9 cellular contexts compared by ENCODE assay signal in the genomic region with DNA sequence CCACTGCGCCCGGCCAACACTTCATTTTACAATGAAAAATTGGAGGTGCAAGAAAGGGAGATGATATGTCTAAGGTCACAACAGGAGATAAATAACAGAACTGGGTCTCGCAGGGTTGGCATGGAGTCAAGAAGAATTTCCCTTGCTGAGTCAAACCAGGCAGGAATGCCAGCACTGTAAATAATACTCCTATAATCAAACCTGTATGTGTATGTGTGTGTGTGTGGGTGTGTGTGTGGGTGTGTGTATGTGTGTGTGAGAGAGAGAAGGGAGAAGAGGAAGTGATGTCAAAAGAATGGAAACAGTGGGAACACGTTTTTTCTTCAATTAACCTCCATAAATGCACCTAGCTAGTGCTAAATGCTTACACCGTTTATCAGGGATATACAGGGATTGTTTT.
A peak's percentile ranks its signal among the peaks of the same experiment; 100 is the strongest.
DNase-seq lines count a peak whose midpoint lies in the region; ATAC-seq and TF ChIP-seq lines count a peak whose summit lies in the region.
"Had no signal": no experiment of that assay in that cellular context is flagged by ENCODE, and none has a peak within 500 bp of the region (broad histone marks: within the 10 kb centered on the region; RNA-seq: fewer than 3 reads in every experiment).

No MANE protein-coding gene starts in this region.

- intact Hi-C loops in adrenal gland (cut with DNase I): no loop called here

- DNase-seq in COR-L47 (lab: John Stamatoyannopoulos, UW): peak; percentile 15
- DNase-seq in adrenal gland: peak; percentile 31 to 75 (median 53)
- peak; percentile 28 for DNase-seq in kidney epithelial cell (ENCODE audit: low read depth)
- DNase-seq in GDM1 (lab: John Stamatoyannopoulos, UW): no peak
- DNase-seq in SHP77 treated with DMSO at 0.1 percent for 48 hours (lab: John Stamatoyannopoulos, UW): no peak
- DNase-seq in GM10248 (ENCODE audit: extremely low spot score): no peak
- DNase-seq: activated naive CD8-positive, alpha-beta T cell treated with anti-CD3 and anti-CD28 coated beads, Interleukin-2, amount 10 ng/mL, durations not matched to agents 7 days and 5 days had no signal

- H3K9me3 ChIP-seq in HEK293 (ENCODE audit: control insufficient read depth, insufficient read depth, low read depth, low read length): no peaks in the 10 kb centered on the region
- H3K9me3 ChIP-seq in adrenal gland (replicated peaks in 1 of 3): no peaks in the 10 kb centered on the region

- CTCF ChIA-PET in HEK293 (lab: Yijun Ruan, JAX) (interaction anchor here (1.9 kb wide), 1 partner anchor 120 kb away, joined by 5 read pairs; no protein-coding TSS in a partner anchor), GM10248 (lab: Yijun Ruan, JAX) (interaction anchor here (1.7 kb wide), 1 partner anchor 445 kb away, joined by 5 read pairs; no protein-coding TSS in a partner anchor)

- H3K4me1 ChIP-seq in HEK293 (ENCODE audit: control insufficient read depth, insufficient read depth, low read length): no peaks in the 10 kb centered on the region
- H3K4me1 ChIP-seq in adrenal gland (replicated peaks in 1 of 2): no peaks in the 10 kb centered on the region

- 38 to 49% (median 43%) methylated on average over 5 of the region's 5 CpGs for WGBS in adrenal gland, 4 donors

- TF ChIP-seq POLR2A in adrenal gland (IDR thresholded peaks at IDR 0.05): no peak

- no peak overlapping the region for H3K4me3 ChIP-seq in HEK293 (ENCODE audit: low read depth, low read length)
- H3K4me3 ChIP-seq in adrenal gland: no peak overlapping the region
- no peak overlapping the region for H3K4me3 ChIP-seq in kidney epithelial cell (ENCODE audit: low read depth, low read length)

- POLR2A ChIA-PET in HEK293 (lab: Yijun Ruan, JAX) (no interaction called here), GM10248 (lab: Yijun Ruan, JAX) (no interaction called here)

- ATAC-seq in HG03196 (IDR thresholded peaks at IDR 0.05; ENCODE audit: unreplicated experiment): no peak

- TF ChIP-seq CTCF in HEK293 (tag by site-specific recombination; IDR thresholded peaks at IDR 0.05) (no peak), adrenal gland (IDR thresholded peaks at IDR 0.05) (no peak), kidney epithelial cell (IDR thresholded peaks at IDR 0.05; ENCODE audit: insufficient read depth, low read length, poor library complexity, severe bottlenecking) (no peak), GM10248 (IDR thresholded peaks at IDR 0.05; ENCODE audit: control extremely low read depth, extremely low read depth, low read depth, missing control alignments) (no peak)

- H3K36me3 ChIP-seq in HEK293 (ENCODE audit: control insufficient read depth in 2 of 2, insufficient read depth in 1 of 2, low read length in 2 of 2) (no peaks in the 10 kb centered on the region), adrenal gland (replicated peaks in 1 of 2) (no peaks in the 10 kb centered on the region), kidney epithelial cell (ENCODE audit: control insufficient read depth, insufficient read depth, low read length) (no peaks in the 10 kb centered on the region)

- H3K27ac ChIP-seq in HEK293 (ENCODE audit: extremely low read depth, low read depth, low read length) (no peak overlapping the region), adrenal gland (no peak overlapping the region)

- no peaks in the 10 kb centered on the region for H3K27me3 ChIP-seq in adrenal gland
- no peaks in the 10 kb centered on the region for H3K27me3 ChIP-seq in kidney epithelial cell (ENCODE audit: control insufficient read depth, insufficient read depth, low read length)

TF ChIP-seq in HEK293, 187 proteins besides CTCF, POLR2A, EP300 and RAD21 (continues in another document):
- TF ChIP-seq REPIN1 (tag by site-specific recombination; IDR thresholded peaks at IDR 0.05; ENCODE audit: low read depth) (no peak), ZNF529 (tag by site-specific recombination; IDR thresholded peaks at IDR 0.05; ENCODE audit: insufficient replicate concordance) (no peak), ZFP37 (tag by site-specific recombination; IDR thresholded peaks at IDR 0.05) (no peak), SP2 (tag by site-specific recombination; IDR thresholded peaks at IDR 0.05) (no peak), OVOL3 (tag by site-specific recombination; IDR thresholded peaks at IDR 0.05) (no peak), ZNF221 (tag by site-specific recombination; IDR thresholded peaks at IDR 0.05; ENCODE audit: borderline replicate concordance) (no peak), ZNF629 (tag by site-specific recombination; IDR thresholded peaks at IDR 0.05) (peak; percentile 77), ZNF133 (tag by site-specific recombination; IDR thresholded peaks at IDR 0.05) (no peak), ZNF555 (tag by site-specific recombination; conservative IDR thresholded peaks at IDR 0.05) (no peak), ZNF664 (tag by site-specific recombination; IDR thresholded peaks at IDR 0.05) (no peak), ZBTB20 (tag by site-specific recombination; IDR thresholded peaks at IDR 0.05) (no peak), ZNF514 (tag by site-specific recombination; IDR thresholded peaks at IDR 0.05) (no peak), ZNF112 (tag by site-specific recombination; IDR thresholded peaks at IDR 0.05) (no peak)
- TF ChIP-seq, protein P1, sequence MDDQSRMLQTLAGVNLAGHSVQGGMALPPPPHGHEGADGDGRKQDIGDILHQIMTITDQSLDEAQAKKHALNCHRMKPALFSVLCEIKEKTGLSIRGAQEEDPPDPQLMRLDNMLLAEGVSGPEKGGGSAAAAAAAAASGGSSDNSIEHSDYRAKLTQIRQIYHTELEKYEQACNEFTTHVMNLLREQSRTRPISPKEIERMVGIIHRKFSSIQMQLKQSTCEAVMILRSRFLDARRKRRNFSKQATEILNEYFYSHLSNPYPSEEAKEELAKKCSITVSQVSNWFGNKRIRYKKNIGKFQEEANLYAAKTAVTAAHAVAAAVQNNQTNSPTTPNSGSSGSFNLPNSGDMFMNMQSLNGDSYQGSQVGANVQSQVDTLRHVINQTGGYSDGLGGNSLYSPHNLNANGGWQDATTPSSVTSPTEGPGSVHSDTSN (CRISPR knock-in tag; IDR thresholded peaks at IDR 0.05): no peak
- TF ChIP-seq, protein P2, sequence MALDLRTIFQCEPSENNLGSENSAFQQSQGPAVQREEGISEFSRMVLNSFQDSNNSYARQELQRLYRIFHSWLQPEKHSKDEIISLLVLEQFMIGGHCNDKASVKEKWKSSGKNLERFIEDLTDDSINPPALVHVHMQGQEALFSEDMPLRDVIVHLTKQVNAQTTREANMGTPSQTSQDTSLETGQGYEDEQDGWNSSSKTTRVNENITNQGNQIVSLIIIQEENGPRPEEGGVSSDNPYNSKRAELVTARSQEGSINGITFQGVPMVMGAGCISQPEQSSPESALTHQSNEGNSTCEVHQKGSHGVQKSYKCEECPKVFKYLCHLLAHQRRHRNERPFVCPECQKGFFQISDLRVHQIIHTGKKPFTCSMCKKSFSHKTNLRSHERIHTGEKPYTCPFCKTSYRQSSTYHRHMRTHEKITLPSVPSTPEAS (tag by site-specific recombination; IDR thresholded peaks at IDR 0.05): peak; percentile 72
- TF ChIP-seq, protein P3, sequence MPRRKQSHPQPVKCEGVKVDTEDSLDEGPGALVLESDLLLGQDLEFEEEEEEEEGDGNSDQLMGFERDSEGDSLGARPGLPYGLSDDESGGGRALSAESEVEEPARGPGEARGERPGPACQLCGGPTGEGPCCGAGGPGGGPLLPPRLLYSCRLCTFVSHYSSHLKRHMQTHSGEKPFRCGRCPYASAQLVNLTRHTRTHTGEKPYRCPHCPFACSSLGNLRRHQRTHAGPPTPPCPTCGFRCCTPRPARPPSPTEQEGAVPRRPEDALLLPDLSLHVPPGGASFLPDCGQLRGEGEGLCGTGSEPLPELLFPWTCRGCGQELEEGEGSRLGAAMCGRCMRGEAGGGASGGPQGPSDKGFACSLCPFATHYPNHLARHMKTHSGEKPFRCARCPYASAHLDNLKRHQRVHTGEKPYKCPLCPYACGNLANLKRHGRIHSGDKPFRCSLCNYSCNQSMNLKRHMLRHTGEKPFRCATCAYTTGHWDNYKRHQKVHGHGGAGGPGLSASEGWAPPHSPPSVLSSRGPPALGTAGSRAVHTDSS (tag by site-specific recombination; IDR thresholded peaks at IDR 0.05): no peak
- TF ChIP-seq, protein P4, sequence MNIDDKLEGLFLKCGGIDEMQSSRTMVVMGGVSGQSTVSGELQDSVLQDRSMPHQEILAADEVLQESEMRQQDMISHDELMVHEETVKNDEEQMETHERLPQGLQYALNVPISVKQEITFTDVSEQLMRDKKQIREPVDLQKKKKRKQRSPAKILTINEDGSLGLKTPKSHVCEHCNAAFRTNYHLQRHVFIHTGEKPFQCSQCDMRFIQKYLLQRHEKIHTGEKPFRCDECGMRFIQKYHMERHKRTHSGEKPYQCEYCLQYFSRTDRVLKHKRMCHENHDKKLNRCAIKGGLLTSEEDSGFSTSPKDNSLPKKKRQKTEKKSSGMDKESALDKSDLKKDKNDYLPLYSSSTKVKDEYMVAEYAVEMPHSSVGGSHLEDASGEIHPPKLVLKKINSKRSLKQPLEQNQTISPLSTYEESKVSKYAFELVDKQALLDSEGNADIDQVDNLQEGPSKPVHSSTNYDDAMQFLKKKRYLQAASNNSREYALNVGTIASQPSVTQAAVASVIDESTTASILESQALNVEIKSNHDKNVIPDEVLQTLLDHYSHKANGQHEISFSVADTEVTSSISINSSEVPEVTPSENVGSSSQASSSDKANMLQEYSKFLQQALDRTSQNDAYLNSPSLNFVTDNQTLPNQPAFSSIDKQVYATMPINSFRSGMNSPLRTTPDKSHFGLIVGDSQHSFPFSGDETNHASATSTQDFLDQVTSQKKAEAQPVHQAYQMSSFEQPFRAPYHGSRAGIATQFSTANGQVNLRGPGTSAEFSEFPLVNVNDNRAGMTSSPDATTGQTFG (tag by site-specific recombination; IDR thresholded peaks at IDR 0.05; ENCODE audit: borderline replicate concordance): 0 out of 2 replicates have a peak, but pooled peaks have one; percentile 40
- TF ChIP-seq, protein P5, sequence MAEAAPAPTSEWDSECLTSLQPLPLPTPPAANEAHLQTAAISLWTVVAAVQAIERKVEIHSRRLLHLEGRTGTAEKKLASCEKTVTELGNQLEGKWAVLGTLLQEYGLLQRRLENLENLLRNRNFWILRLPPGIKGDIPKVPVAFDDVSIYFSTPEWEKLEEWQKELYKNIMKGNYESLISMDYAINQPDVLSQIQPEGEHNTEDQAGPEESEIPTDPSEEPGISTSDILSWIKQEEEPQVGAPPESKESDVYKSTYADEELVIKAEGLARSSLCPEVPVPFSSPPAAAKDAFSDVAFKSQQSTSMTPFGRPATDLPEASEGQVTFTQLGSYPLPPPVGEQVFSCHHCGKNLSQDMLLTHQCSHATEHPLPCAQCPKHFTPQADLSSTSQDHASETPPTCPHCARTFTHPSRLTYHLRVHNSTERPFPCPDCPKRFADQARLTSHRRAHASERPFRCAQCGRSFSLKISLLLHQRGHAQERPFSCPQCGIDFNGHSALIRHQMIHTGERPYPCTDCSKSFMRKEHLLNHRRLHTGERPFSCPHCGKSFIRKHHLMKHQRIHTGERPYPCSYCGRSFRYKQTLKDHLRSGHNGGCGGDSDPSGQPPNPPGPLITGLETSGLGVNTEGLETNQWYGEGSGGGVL (tag by site-specific recombination; IDR thresholded peaks at IDR 0.05): peak; percentile 60

Comparison
In these comparisons a context has a peak if more than half of its experiments do, and no peak if none do; other contexts are left out.
1. DNase-seq: peak in COR-L47 (single experiment), adrenal gland (7 of 7) and kidney epithelial cell (single experiment); none in GDM1 (single experiment), SHP77 treated with DMSO at 0.1 percent for 48 hours (single experiment) and GM10248 (single experiment).